ENCODE assay signal across 1 cellular context in genomic region chr1:160432371-160432786, GRCh38.
TF ChIP-seq lines count a peak whose summit lies in the region.

No MANE protein-coding gene starts in this region.

TF ChIP-seq in GM12878, 131 proteins besides CTCF, POLR2A, EP300 and RAD21 (continued from another document and continues in another):
- TF ChIP-seq PBX3 (IDR thresholded peaks at IDR 0.05; ENCODE audit: insufficient replicate concordance, low read depth, low read length), result peak; percentile 83
- peak; percentile 83 for TF ChIP-seq ZNF24 (IDR thresholded peaks at IDR 0.05)
- peak; percentile 43 for TF ChIP-seq CREB1 (IDR thresholded peaks at IDR 0.05; ENCODE audit: low read depth)
- peak; percentile 39 for TF ChIP-seq CUX1 (IDR thresholded peaks at IDR 0.05; ENCODE audit: insufficient replicate concordance, low read depth, low read length)
- 0 out of 2 replicates have a peak, but pooled peaks have one; percentile 37 for TF ChIP-seq BMI1 (IDR thresholded peaks at IDR 0.05; ENCODE audit: borderline replicate concordance)
- no peak; the same call in none of the 2 replicates for TF ChIP-seq SMARCA5 (IDR thresholded peaks at IDR 0.05)
- TF ChIP-seq SMC3 (IDR thresholded peaks at IDR 0.05; ENCODE audit: borderline replicate concordance, low read length), result peak; percentile 24; the same call in 1 of the 2 replicates
- peak; percentile 72 for TF ChIP-seq SMAD1 (IDR thresholded peaks at IDR 0.05; ENCODE audit: low read depth, partially characterized antibody)
- TF ChIP-seq POU2F2 (IDR thresholded peaks at IDR 0.05; ENCODE audit: borderline replicate concordance, low read depth, low read length), result peak; percentile 99
- TF ChIP-seq CHD4 (IDR thresholded peaks at IDR 0.05), result no peak
- peak; percentile 11 for TF ChIP-seq SIX5 (IDR thresholded peaks at IDR 0.05; ENCODE audit: low read depth, low read length, severe bottlenecking)
- TF ChIP-seq ZBTB4 (CRISPR knock-in tag; IDR thresholded peaks at IDR 0.05), result no peak
- no peak for TF ChIP-seq RBBP5 (conservative IDR thresholded peaks at IDR 0.05)
- peak; percentile 93 for TF ChIP-seq JUNB (IDR thresholded peaks at IDR 0.05)
- peak; percentile 48; the same call in 1 of the 2 replicates for TF ChIP-seq CBFB (IDR thresholded peaks at IDR 0.05; ENCODE audit: low read depth)
- TF ChIP-seq POLR2AphosphoS2 (IDR thresholded peaks at IDR 0.05; ENCODE audit: low read depth, low read length), result no peak
- TF ChIP-seq ZNF687 (IDR thresholded peaks at IDR 0.05), result peak; percentile 97
- peak; percentile 82; the same call in 1 of the 2 replicates for TF ChIP-seq RELB (IDR thresholded peaks at IDR 0.05; ENCODE audit: low read depth)
- TF ChIP-seq MEF2B (IDR thresholded peaks at IDR 0.05; ENCODE audit: partially characterized antibody, poor library complexity, severe bottlenecking), result peak; percentile 56
- TF ChIP-seq DPF2 (IDR thresholded peaks at IDR 0.05), result peak; percentile 73; the same call in 1 of the 2 replicates
- peak; percentile 51; the same call in 1 of the 2 replicates for TF ChIP-seq BACH1 (IDR thresholded peaks at IDR 0.05; ENCODE audit: borderline replicate concordance)
- TF ChIP-seq TCF7 (IDR thresholded peaks at IDR 0.05; ENCODE audit: borderline replicate concordance), result peak; percentile 64; the same call in 1 of the 2 replicates
- no peak for TF ChIP-seq NFYA (IDR thresholded peaks at IDR 0.05; ENCODE audit: borderline replicate concordance, low read depth, low read length)
- TF ChIP-seq MYB (IDR thresholded peaks at IDR 0.05; ENCODE audit: borderline replicate concordance, low read depth, low read length), result no peak
- peak; percentile 87 for TF ChIP-seq SKIL (IDR thresholded peaks at IDR 0.05; ENCODE audit: low read depth, poor library complexity, severe bottlenecking)
- TF ChIP-seq NFIC (IDR thresholded peaks at IDR 0.05; ENCODE audit: low read depth, low read length), result peak; percentile 86
- TF ChIP-seq SUZ12 (IDR thresholded peaks at IDR 0.05; ENCODE audit: unreplicated experiment), result no peak
- TF ChIP-seq BCL11A (IDR thresholded peaks at IDR 0.05; ENCODE audit: low read depth, low read length), result 0 out of 2 replicates have a peak, but pooled peaks have one; percentile 25
- TF ChIP-seq ZBTB33 (IDR thresholded peaks at IDR 0.05), result no peak
- TF ChIP-seq MTA3 (IDR thresholded peaks at IDR 0.05; ENCODE audit: borderline replicate concordance, low read length), result 0 out of 2 replicates have a peak, but pooled peaks have one; percentile 57
- peak; percentile 86; the same call in 1 of the 2 replicates for TF ChIP-seq RCOR1 (conservative IDR thresholded peaks at IDR 0.05; ENCODE audit: low read depth, low read length)
- TF ChIP-seq STAT1 (conservative IDR thresholded peaks at IDR 0.05), result no peak
- TF ChIP-seq MAX (IDR thresholded peaks at IDR 0.05; ENCODE audit: low read depth, low read length), result peak; percentile 63; the same call in 1 of the 2 replicates
- TF ChIP-seq STAT3 (IDR thresholded peaks at IDR 0.05; ENCODE audit: low read depth, low read length), result peak; percentile 85; the same call in 1 of the 2 replicates
